Comparison of ENCODE assay signal across 18 cellular contexts in the genomic region with DNA sequence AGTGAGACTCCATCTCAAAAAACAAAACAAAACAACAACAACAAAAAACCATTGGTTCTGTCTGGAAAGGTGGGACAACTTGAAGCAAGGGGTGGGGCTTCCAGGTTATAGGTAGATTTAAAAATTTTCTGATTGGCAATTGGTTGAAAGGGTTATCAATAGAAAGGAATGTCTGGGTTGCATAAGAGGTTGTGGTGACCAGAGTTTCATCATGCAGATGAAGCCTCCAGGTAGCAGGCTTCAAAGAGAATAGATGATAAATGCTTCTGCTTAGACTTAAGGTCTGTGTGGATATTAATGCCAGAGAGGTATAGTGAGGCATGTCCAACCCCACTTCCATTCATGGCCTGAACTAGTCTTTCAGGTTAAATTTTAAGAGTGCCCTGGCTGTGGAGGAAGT.
"Had no signal": no experiment of that assay in that cellular context is flagged by ENCODE, and none has a peak within 500 bp of the region (broad histone marks: within the 10 kb centered on the region; RNA-seq: fewer than 3 reads in every experiment).

No MANE protein-coding gene starts in this region.

- H3K27ac ChIP-seq: ovary, psoas muscle had no signal

- H3K9me3 ChIP-seq: ovary, psoas muscle, spleen, transverse colon, upper lobe of right lung, uterus had no signal

- H3K27me3 ChIP-seq: ovary, spleen, transverse colon, upper lobe of right lung, uterus had no signal

- H3K27me3 Mint-ChIP-seq: memory B cell; stimulated activated naive B cell treated with anti-CD40 and anti-IgM and Interleukin-4, amounts not matched to agents 10 μg/mL and 1 μg/mL and 100 μg/mL, for 72 hours had no signal

- H3K9me3 Mint-ChIP-seq: effector memory CD8-positive, alpha-beta T cell; memory B cell; natural killer cell; stimulated activated naive B cell treated with anti-CD40 and anti-IgM and Interleukin-4, amounts not matched to agents 10 μg/mL and 1 μg/mL and 100 μg/mL, for 72 hours; stimulated activated naive CD8-positive, alpha-beta T cell treated with anti-CD3 and anti-CD28 coated beads, Interleukin-15, Interleukin-2, amounts not matched to agents 100 ng/mL and 50 ng/mL, for 24 hours had no signal

- H3K4me3 Mint-ChIP-seq: effector memory CD8-positive, alpha-beta T cell; memory B cell; natural killer cell; stimulated activated naive B cell treated with anti-CD40 and anti-IgM and Interleukin-4, amounts not matched to agents 10 μg/mL and 1 μg/mL and 100 μg/mL, for 72 hours; stimulated activated naive CD8-positive, alpha-beta T cell treated with anti-CD3 and anti-CD28 coated beads, Interleukin-15, Interleukin-2, amounts not matched to agents 100 ng/mL and 50 ng/mL, for 24 hours had no signal

- H3K4me1 Mint-ChIP-seq: natural killer cell had no signal

- H3K27ac Mint-ChIP-seq: effector memory CD8-positive, alpha-beta T cell; memory B cell; natural killer cell; stimulated activated naive B cell treated with anti-CD40 and anti-IgM and Interleukin-4, amounts not matched to agents 10 μg/mL and 1 μg/mL and 100 μg/mL, for 72 hours; stimulated activated naive CD8-positive, alpha-beta T cell treated with anti-CD3 and anti-CD28 coated beads, Interleukin-15, Interleukin-2, amounts not matched to agents 100 ng/mL and 50 ng/mL, for 24 hours had no signal

- H3K4me1 ChIP-seq: spleen, upper lobe of right lung, uterus had no signal

- H3K36me3 Mint-ChIP-seq: memory B cell, natural killer cell had no signal

- H3K36me3 ChIP-seq: ovary, spleen, transverse colon, upper lobe of right lung had no signal

- ATAC-seq: effector memory CD8-positive, alpha-beta T cell; natural killer cell; psoas muscle; upper lobe of right lung had no signal

- H3K4me3 ChIP-seq: lung, ovary, psoas muscle, skin epidermis, spleen, transverse colon, upper lobe of right lung, uterus had no signal

- DNase-seq: cortex of kidney; effector memory CD8-positive, alpha-beta T cell; natural killer cell; occipital lobe; ovary; posterior cingulate gyrus; psoas muscle; right cardiac atrium; spleen; stimulated activated CD4-positive, alpha-beta T cell treated with anti-CD3 and anti-CD28 coated beads, Interleukin-4, amount 100 ng/mL, for 4 hours; stimulated activated naive B cell treated with anti-CD40 and anti-IgM and Interleukin-4, amounts not matched to agents 10 μg/mL and 1 μg/mL and 100 μg/mL, for 72 hours; transverse colon; upper lobe of right lung; uterus had no signal
